ENCODE assay signal across 1 cellular context in the genomic region with DNA sequence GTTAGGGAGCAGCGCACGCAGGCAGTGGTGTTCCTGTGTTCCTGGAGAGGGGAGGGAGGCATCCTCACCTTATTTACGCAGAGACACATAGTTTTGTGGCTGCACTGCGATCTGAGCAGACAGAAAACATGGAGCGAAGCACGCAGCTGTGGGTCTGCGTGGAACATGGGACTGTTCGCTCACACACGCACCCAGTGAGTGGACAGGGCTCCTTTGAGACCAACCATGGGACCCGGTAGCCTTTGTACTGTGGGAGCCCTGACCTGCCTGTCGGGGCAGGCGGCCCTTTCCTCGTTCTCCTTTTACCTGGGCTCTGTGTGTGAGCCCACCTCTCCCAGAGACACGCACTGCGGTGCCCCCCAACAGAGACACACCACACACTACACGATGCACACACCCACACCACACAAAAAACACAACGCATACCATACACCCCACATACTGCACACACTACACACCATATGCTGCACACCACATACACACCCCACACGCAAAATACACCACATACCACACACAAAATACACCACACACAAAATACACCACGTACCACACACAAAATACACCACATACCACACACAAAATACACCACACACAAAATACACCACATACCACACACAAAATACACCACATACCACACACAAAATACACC.
TF ChIP-seq lines count a peak whose summit lies in the region.

No MANE protein-coding gene starts in this region.

TF ChIP-seq in HepG2, 621 proteins besides CTCF, POLR2A, EP300 and RAD21 (continued from another document):
- TF ChIP-seq, protein P1, sequence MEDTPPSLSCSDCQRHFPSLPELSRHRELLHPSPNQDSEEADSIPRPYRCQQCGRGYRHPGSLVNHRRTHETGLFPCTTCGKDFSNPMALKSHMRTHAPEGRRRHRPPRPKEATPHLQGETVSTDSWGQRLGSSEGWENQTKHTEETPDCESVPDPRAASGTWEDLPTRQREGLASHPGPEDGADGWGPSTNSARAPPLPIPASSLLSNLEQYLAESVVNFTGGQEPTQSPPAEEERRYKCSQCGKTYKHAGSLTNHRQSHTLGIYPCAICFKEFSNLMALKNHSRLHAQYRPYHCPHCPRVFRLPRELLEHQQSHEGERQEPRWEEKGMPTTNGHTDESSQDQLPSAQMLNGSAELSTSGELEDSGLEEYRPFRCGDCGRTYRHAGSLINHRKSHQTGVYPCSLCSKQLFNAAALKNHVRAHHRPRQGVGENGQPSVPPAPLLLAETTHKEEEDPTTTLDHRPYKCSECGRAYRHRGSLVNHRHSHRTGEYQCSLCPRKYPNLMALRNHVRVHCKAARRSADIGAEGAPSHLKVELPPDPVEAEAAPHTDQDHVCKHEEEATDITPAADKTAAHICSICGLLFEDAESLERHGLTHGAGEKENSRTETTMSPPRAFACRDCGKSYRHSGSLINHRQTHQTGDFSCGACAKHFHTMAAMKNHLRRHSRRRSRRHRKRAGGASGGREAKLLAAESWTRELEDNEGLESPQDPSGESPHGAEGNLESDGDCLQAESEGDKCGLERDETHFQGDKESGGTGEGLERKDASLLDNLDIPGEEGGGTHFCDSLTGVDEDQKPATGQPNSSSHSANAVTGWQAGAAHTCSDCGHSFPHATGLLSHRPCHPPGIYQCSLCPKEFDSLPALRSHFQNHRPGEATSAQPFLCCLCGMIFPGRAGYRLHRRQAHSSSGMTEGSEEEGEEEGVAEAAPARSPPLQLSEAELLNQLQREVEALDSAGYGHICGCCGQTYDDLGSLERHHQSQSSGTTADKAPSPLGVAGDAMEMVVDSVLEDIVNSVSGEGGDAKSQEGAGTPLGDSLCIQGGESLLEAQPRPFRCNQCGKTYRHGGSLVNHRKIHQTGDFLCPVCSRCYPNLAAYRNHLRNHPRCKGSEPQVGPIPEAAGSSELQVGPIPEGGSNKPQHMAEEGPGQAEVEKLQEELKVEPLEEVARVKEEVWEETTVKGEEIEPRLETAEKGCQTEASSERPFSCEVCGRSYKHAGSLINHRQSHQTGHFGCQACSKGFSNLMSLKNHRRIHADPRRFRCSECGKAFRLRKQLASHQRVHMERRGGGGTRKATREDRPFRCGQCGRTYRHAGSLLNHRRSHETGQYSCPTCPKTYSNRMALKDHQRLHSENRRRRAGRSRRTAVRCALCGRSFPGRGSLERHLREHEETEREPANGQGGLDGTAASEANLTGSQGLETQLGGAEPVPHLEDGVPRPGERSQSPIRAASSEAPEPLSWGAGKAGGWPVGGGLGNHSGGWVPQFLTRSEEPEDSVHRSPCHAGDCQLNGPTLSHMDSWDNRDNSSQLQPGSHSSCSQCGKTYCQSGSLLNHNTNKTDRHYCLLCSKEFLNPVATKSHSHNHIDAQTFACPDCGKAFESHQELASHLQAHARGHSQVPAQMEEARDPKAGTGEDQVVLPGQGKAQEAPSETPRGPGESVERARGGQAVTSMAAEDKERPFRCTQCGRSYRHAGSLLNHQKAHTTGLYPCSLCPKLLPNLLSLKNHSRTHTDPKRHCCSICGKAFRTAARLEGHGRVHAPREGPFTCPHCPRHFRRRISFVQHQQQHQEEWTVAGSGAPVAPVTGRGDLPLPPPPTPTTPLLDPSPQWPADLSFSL (CRISPR knock-in tag; IDR thresholded peaks at IDR 0.05): peak; percentile 97
